ENCODE assay signal across 15 cellular contexts in the genomic region with DNA sequence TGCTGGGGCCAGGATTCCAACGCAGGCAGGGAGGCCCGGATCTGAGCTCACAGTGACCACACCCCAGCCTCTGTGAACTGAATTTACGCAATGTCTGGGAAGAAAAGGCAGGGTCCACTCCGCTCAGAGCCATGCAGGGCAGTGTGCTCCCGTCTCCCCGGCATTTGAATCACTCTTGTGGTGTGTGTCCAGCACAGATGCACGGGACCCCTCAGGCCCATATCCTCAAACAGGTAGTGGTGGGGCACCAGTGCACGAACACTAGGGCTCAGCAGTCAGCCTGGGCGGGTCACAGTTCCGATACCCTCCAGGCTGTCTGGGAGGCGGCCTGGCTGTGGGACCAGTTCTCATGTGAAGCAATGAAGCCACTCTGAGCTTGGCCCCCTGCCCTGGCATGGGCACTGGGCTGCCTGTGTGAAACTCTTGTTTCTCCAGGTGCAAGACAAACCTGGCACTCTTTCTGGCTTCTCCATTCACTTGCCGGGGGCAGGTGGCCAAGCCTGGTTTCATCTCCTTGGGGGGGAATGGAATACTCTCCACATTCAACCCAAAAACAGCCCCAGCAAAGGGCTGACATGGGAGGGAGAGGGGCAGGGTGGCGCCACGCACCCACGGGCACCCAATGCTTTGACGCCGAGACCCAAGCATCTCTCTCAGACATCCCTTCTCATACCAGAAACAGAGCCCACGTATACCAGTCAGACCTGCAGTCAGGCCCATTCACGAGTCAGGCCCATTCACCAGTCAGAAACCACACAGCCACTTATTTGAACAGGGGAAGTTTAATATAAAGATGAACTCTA. TPM values are rescaled to one million over a fixed set of nuclear protein-coding genes. Genes with fewer than 3 reads are reported as not detected.
A peak's percentile ranks its signal among the peaks of the same experiment; 100 is the strongest.
DNase-seq lines count a peak whose midpoint lies in the region; ATAC-seq and TF ChIP-seq lines count a peak whose summit lies in the region.
"Had no signal": no experiment of that assay in that cellular context is flagged by ENCODE, and none has a peak within 500 bp of the region (broad histone marks: within the 10 kb centered on the region; RNA-seq: fewer than 3 reads in every experiment).

No MANE protein-coding gene starts in this region.

- H3K4me3 Mint-ChIP-seq in endodermal cell (no peak overlapping the region), type B pancreatic cell (no peak overlapping the region)
- H3K4me3 Mint-ChIP-seq in CD4-positive, alpha-beta T cell: no peak overlapping the region
- H3K4me3 Mint-ChIP-seq: central memory CD8-positive, alpha-beta T cell had no signal

- no peaks in the 10 kb centered on the region for H3K4me1 Mint-ChIP-seq in endodermal cell
- H3K4me1 Mint-ChIP-seq in type B pancreatic cell (ENCODE audit: unreplicated experiment): peaks cover 15% of the 10 kb centered on the region
- H3K4me1 Mint-ChIP-seq in CD4-positive, alpha-beta T cell (ENCODE audit: low read depth): no peaks in the 10 kb centered on the region

- no peak overlapping the region for H3K27ac ChIP-seq in endodermal cell (ENCODE audit: low read depth, low read length)
- H3K27ac ChIP-seq in lung (ENCODE audit: low read depth in 1 of 2, low read length in 1 of 2): peak overlapping the region in 1 of 2 donors; percentile 21
- no peak overlapping the region for H3K27ac ChIP-seq in CD4-positive, alpha-beta T cell (ENCODE audit: low read depth, low read length)
- H3K27ac ChIP-seq: gastrocnemius medialis, VCaP had no signal

- H3K27me3 ChIP-seq in endodermal cell (ENCODE audit: control insufficient read depth, insufficient read depth, low read length, poor library complexity, severe bottlenecking) (no peaks in the 10 kb centered on the region), lung (ENCODE audit: control insufficient read depth, insufficient read depth) (no peaks in the 10 kb centered on the region)
- no peaks in the 10 kb centered on the region for H3K27me3 ChIP-seq in CD4-positive, alpha-beta T cell (ENCODE audit: control insufficient read depth, insufficient read depth, low read length)
- H3K27me3 ChIP-seq: gastrocnemius medialis had no signal

- ATAC-seq in lung (ENCODE audit: insufficient read depth, low FRiP score) (no peak), HG03025 (IDR thresholded peaks at IDR 0.05; ENCODE audit: low FRiP score, unreplicated experiment) (no peak), HG03442 (IDR thresholded peaks at IDR 0.05; ENCODE audit: unreplicated experiment) (no peak)
- ATAC-seq in CD4-positive, alpha-beta T cell (ENCODE audit: poor library complexity): no peak
- ATAC-seq: gastrocnemius medialis had no signal

- POLR2A ChIA-PET in CD4-positive, alpha-beta T cell (lab: Charles Lee): no interaction called here

- intact Hi-C loops in CD4-positive, alpha-beta T cell (cut with DNase I, micrococcal nuclease): no loop called here

- H3K36me3 Mint-ChIP-seq in endodermal cell (ENCODE audit: low read depth) (peaks cover 34% of the 10 kb centered on the region), type B pancreatic cell (peaks cover 3% of the 10 kb centered on the region)
- peaks cover 19% of the 10 kb centered on the region for H3K36me3 Mint-ChIP-seq in CD4-positive, alpha-beta T cell (ENCODE audit: low read depth)

- peak; percentile 29 for DNase-seq in NCI-H2196 (lab: John Stamatoyannopoulos, UW; ENCODE audit: unreplicated experiment)
- DNase-seq in NCI-H2196 treated with DMSO at 0.1 percent for 48 hours (lab: John Stamatoyannopoulos, UW; ENCODE audit: unreplicated experiment): no peak
- DNase-seq in endodermal cell: peak; percentile 42
- peak; percentile 54 for DNase-seq in lung (ENCODE audit: low spot score)
- DNase-seq in type B pancreatic cell (ENCODE audit: extremely low spot score, unreplicated experiment): no peak
- no peak for DNase-seq in CD4-positive, alpha-beta T cell
- DNase-seq: 8988T, DMS 273 treated with DMSO at 0.1 percent for 48 hours, gastrocnemius medialis, NCI-H146, retina had no signal

- no peaks in the 10 kb centered on the region for H3K9me3 ChIP-seq in endodermal cell (ENCODE audit: control insufficient read depth, low read length)
- H3K9me3 ChIP-seq in lung (ENCODE audit: control insufficient read depth in 2 of 2, insufficient read depth in 1 of 2, low read length in 1 of 2): no peaks in the 10 kb centered on the region
- H3K9me3 ChIP-seq in CD4-positive, alpha-beta T cell (ENCODE audit: control insufficient read depth, low read length): no peaks in the 10 kb centered on the region
- H3K9me3 ChIP-seq: gastrocnemius medialis had no signal

- CTCF ChIA-PET in CD4-positive, alpha-beta T cell (lab: Charles Lee): no interaction called here

- WGBS in endodermal cell (ENCODE audit: insufficient coverage in 1 of 2, insufficient read length in 1 of 2), 2 experiments: 94 to 96% methylated on average over 11 to 18 of the region's 19 CpGs
- WGBS in lung, 2 donors: 72 to 88% methylated on average over 19 of the region's 19 CpGs

- H3K36me3 ChIP-seq in endodermal cell (ENCODE audit: control insufficient read depth, insufficient read depth, low read length) (peaks cover 25% of the 10 kb centered on the region), lung (ENCODE audit: control insufficient read depth in 2 of 2, insufficient read depth in 2 of 2, low read length in 2 of 2) (peaks cover 0 to 27% of the 10 kb centered on the region in 2 donors)

- no peak overlapping the region for H3K9ac ChIP-seq in endodermal cell (ENCODE audit: extremely low read depth, low read length, poor library complexity, severe bottlenecking)

- no peak for TF ChIP-seq CTCF in endodermal cell (conservative IDR thresholded peaks at IDR 0.05)
- TF ChIP-seq CTCF in lung (IDR thresholded peaks at IDR 0.05; ENCODE audit: control extremely low read depth, extremely low read depth): no peak
- TF ChIP-seq CTCF in type B pancreatic cell (conservative IDR thresholded peaks at IDR 0.05): no peak
- TF ChIP-seq CTCF in CD4-positive, alpha-beta T cell (IDR thresholded peaks at IDR 0.05): no peak

- H3K27ac Mint-ChIP-seq in endodermal cell (no peak overlapping the region), type B pancreatic cell (peak overlapping the region; percentile 55)
- no peak overlapping the region for H3K27ac Mint-ChIP-seq in CD4-positive, alpha-beta T cell

- H3K9me3 Mint-ChIP-seq in endodermal cell: peaks cover 4% of the 10 kb centered on the region
- no peaks in the 10 kb centered on the region for H3K9me3 Mint-ChIP-seq in type B pancreatic cell
- H3K9me3 Mint-ChIP-seq in CD4-positive, alpha-beta T cell: no peaks in the 10 kb centered on the region
- H3K9me3 Mint-ChIP-seq: central memory CD8-positive, alpha-beta T cell had no signal

- H3K4me1 ChIP-seq in endodermal cell (ENCODE audit: control insufficient read depth, insufficient read depth, low read length) (no peaks in the 10 kb centered on the region), lung (ENCODE audit: control insufficient read depth in 2 of 2, insufficient read depth in 2 of 2, low read length in 2 of 2) (peaks cover 0 to 8% of the 10 kb centered on the region in 2 donors)
- H3K4me1 ChIP-seq: gastrocnemius medialis had no signal

- H3K27me3 Mint-ChIP-seq in endodermal cell (ENCODE audit: insufficient read depth) (peaks cover 1% of the 10 kb centered on the region), type B pancreatic cell (no peaks in the 10 kb centered on the region)
- H3K27me3 Mint-ChIP-seq in CD4-positive, alpha-beta T cell: no peaks in the 10 kb centered on the region
- H3K27me3 Mint-ChIP-seq: central memory CD8-positive, alpha-beta T cell had no signal

- no peak overlapping the region for H3K4me3 ChIP-seq in endodermal cell (ENCODE audit: low read length)
- H3K4me3 ChIP-seq in lung: no peak overlapping the region
- H3K4me3 ChIP-seq: gastrocnemius medialis had no signal

RNA-seq across cellular contexts. Expression of gene DHCR7, which starts 14.3 kb away (rescaled TPM):
- 100 to 1,000 TPM in 1 of 2 donors, 10 to 100 TPM in 1; 87.7 to 130 TPM for total RNA-seq in endodermal cell
- polyA plus RNA-seq in endodermal cell (2013, experiment 1 of 2): 148 TPM
- polyA plus RNA-seq in endodermal cell (2013, experiment 2 of 2): 147 TPM
- total RNA-seq in lung: 100 to 1,000 TPM in 1 of 2 donors, 10 to 100 TPM in 1; 41.2 to 138 TPM
- 10 to 100 TPM; 67.8 to 68.3 TPM for polyA plus RNA-seq in lung
- 97.0 and 99.1 TPM in 2 replicates for total RNA-seq in type B pancreatic cell (ENCODE audit: low replicate concordance)
- total RNA-seq in CD4-positive, alpha-beta T cell: 10 to 100 TPM; 30.2 to 30.6 TPM

RNA-seq across cellular contexts. Expression of gene NADSYN1, which starts 19.2 kb away (rescaled TPM):
- total RNA-seq in endodermal cell (10 to 100 TPM; 51.9 to 61.6 TPM), lung (10 to 100 TPM; 65.9 to 79.3 TPM), type B pancreatic cell (ENCODE audit: low replicate concordance) (66.6 and 96.7 TPM in 2 replicates)
- 38.2 TPM for polyA plus RNA-seq in endodermal cell (2013, experiment 1 of 2)
- 35.9 TPM for polyA plus RNA-seq in endodermal cell (2013, experiment 2 of 2)
- polyA plus RNA-seq in lung: 10 to 100 TPM; 62.8 to 64.1 TPM
- total RNA-seq in CD4-positive, alpha-beta T cell: 100 to 1,000 TPM; 106 to 112 TPM

Comparison
In these comparisons a context has a peak if more than half of its experiments do, and no peak if none do; other contexts are left out.
1. DNase-seq: peak in NCI-H2196 (single experiment), endodermal cell (single experiment) and lung (single experiment); none in NCI-H2196 treated with DMSO at 0.1 percent for 48 hours (single experiment), type B pancreatic cell (single experiment) and CD4-positive, alpha-beta T cell (0 of 10).